ENCODE assay signal across 23 cellular contexts in genomic region chr14:89022274-89022673, GRCh38.
DNase-seq lines count a peak whose midpoint lies in the region; TF ChIP-seq lines count a peak whose summit lies in the region.
"Had no signal": no experiment of that assay in that cellular context is flagged by ENCODE, and none has a peak within 500 bp of the region (broad histone marks: within the 10 kb centered on the region; RNA-seq: fewer than 3 reads in every experiment).

No MANE protein-coding gene starts in this region.

- no peaks in the 10 kb centered on the region for H3K36me3 ChIP-seq in colonic mucosa
- H3K36me3 ChIP-seq: BE2C, BLaER1 had no signal

- H3K9ac ChIP-seq in colonic mucosa (ENCODE audit: low read depth in 2 of 2, low read length in 2 of 2), result no peak overlapping the region
- H3K9ac ChIP-seq: BLaER1 had no signal

- H3K4me1 Mint-ChIP-seq in glutamatergic neuron (ENCODE audit: low read depth, unreplicated experiment), result peaks cover 20% of the 10 kb centered on the region
- H3K4me1 Mint-ChIP-seq: CD4-positive, alpha-beta memory T cell; CD8-positive, alpha-beta memory T cell had no signal

- no peaks in the 10 kb centered on the region for H3K9me3 ChIP-seq in colonic mucosa
- H3K9me3 ChIP-seq: BLaER1 had no signal

- peak overlapping the region; percentile 32 for H3K4me3 Mint-ChIP-seq in glutamatergic neuron (ENCODE audit: unreplicated experiment)
- H3K4me3 Mint-ChIP-seq: CD4-positive, alpha-beta memory T cell; CD4-positive, CD25-positive, alpha-beta regulatory T cell; CD8-positive, alpha-beta memory T cell had no signal

- H3K9me3 Mint-ChIP-seq in glutamatergic neuron (ENCODE audit: unreplicated experiment), result no peaks in the 10 kb centered on the region
- H3K9me3 Mint-ChIP-seq: CD14-positive monocyte; CD8-positive, alpha-beta memory T cell had no signal

- no peaks in the 10 kb centered on the region for H3K27me3 ChIP-seq in colonic mucosa
- H3K27me3 ChIP-seq: BE2C had no signal

- no peaks in the 10 kb centered on the region for H3K36me3 Mint-ChIP-seq in glutamatergic neuron (ENCODE audit: unreplicated experiment)
- H3K36me3 Mint-ChIP-seq: CD4-positive, alpha-beta memory T cell; CD4-positive, CD25-positive, alpha-beta regulatory T cell; CD8-positive, alpha-beta memory T cell had no signal

- TF ChIP-seq CTCF in glutamatergic neuron (IDR thresholded peaks at IDR 0.05; ENCODE audit: partially characterized antibody, unreplicated experiment) (no peak), colonic mucosa (IDR thresholded peaks at IDR 0.05) (no peak)

- H3K27ac ChIP-seq in colonic mucosa, result no peak overlapping the region
- H3K27ac ChIP-seq: BLaER1 had no signal

- H3K27me3 Mint-ChIP-seq in glutamatergic neuron (ENCODE audit: unreplicated experiment), result no peaks in the 10 kb centered on the region

- H3K4me1 ChIP-seq in colonic mucosa, result no peaks in the 10 kb centered on the region
- H3K4me1 ChIP-seq: BE2C had no signal

- DNase-seq in glutamatergic neuron (no peak), putamen (ENCODE audit: low spot score) (peak; percentile 33), colonic mucosa (no peak), NCI-H748 treated with DMSO at 0.1 percent for 48 hours (lab: John Stamatoyannopoulos, UW) (no peak)
- DNase-seq in activated CD4-positive, CD25-positive, alpha-beta regulatory T cell (lab: John Stamatoyannopoulos, UW), result no peak
- DNase-seq: 8988T; ACHN; BE2C; C1 segment of cervical spinal cord; CD4-positive, alpha-beta memory T cell; CD4-positive, CD25-positive, alpha-beta regulatory T cell; CD8-positive, alpha-beta memory T cell; COR-L47; DMS 273 treated with DMSO at 0.1 percent for 48 hours; DMS153; DMS53; DMS79; DND-41; EL; GDM1 had no signal

- intact Hi-C loops in colonic mucosa (cut with DNase I), result no loop called here

- no peak overlapping the region for H3K4me3 ChIP-seq in colonic mucosa
- H3K4me3 ChIP-seq: BLaER1, GM12878 had no signal

- H3K27ac Mint-ChIP-seq in glutamatergic neuron (ENCODE audit: unreplicated experiment), result peak overlapping the region; percentile 89
- H3K27ac Mint-ChIP-seq: CD14-positive monocyte; CD4-positive, alpha-beta memory T cell; CD4-positive, CD25-positive, alpha-beta regulatory T cell; CD8-positive, alpha-beta memory T cell had no signal
